23 cellular contexts compared by ENCODE assay signal in genomic region chr11:117712530-117712929, GRCh38.
A peak's percentile ranks its signal among the peaks of the same experiment; 100 is the strongest.
DNase-seq lines count a peak whose midpoint lies in the region; ATAC-seq and TF ChIP-seq lines count a peak whose summit lies in the region.
"Had no signal": no experiment of that assay in that cellular context is flagged by ENCODE, and none has a peak within 500 bp of the region (broad histone marks: within the 10 kb centered on the region; RNA-seq: fewer than 3 reads in every experiment).

No MANE protein-coding gene starts in this region.

- CTCF ChIA-PET in OCI-LY7 (lab: Charles Lee; ENCODE audit: unreplicated experiment) = no interaction called here

- no peaks in the 10 kb centered on the region for H3K27me3 ChIP-seq in layer of hippocampus (ENCODE audit: control insufficient read depth, insufficient read depth, low read length)
- H3K27me3 ChIP-seq: BE2C had no signal

- no peaks in the 10 kb centered on the region for H3K79me2 ChIP-seq in OCI-LY7 (ENCODE audit: insufficient read depth, low read depth, low read length)

- H3K27me3 Mint-ChIP-seq in brain (no peaks in the 10 kb centered on the region), type B pancreatic cell (peaks cover 33% of the 10 kb centered on the region)

- no peaks in the 10 kb centered on the region for H4K20me1 ChIP-seq in OCI-LY7 (ENCODE audit: insufficient read depth, low read length)

- H3K27ac Mint-ChIP-seq in brain (peak overlapping the region; percentile 7 to 97 (median 89)), type B pancreatic cell (peak overlapping the region; percentile 39)
- H3K27ac Mint-ChIP-seq: CD4-positive, CD25-positive, alpha-beta regulatory T cell; HFFc6 had no signal

- ATAC-seq in GM21423 (IDR thresholded peaks at IDR 0.05; ENCODE audit: unreplicated experiment) = no peak
- ATAC-seq: HCT116 had no signal

- DNase-seq in posterior vena cava (ENCODE audit: low spot score) (peak; percentile 34), type B pancreatic cell (ENCODE audit: extremely low spot score, unreplicated experiment) (no peak), G401 (ENCODE audit: low spot score) (no peak), OCI-LY7 (ENCODE audit: low spot score) (no peak), kidney tubule cell (ENCODE audit: low spot score) (no peak)
- DNase-seq: 8988T; BE2C; C1 segment of cervical spinal cord; CD4-positive, CD25-positive, alpha-beta regulatory T cell; CD8-positive, alpha-beta memory T cell; COR-L47; DMS 273 treated with DMSO at 0.1 percent for 48 hours; DMS53; DND-41; EL; GOT3; H7; HFFc6; IMR-90 had no signal

- H3K4me3 ChIP-seq in OCI-LY7 (ENCODE audit: low read depth, low read length, poor library complexity, severe bottlenecking) = no peak overlapping the region

- H3K9me3 Mint-ChIP-seq in brain (peaks cover 0 to 8% (median 0%) of the 10 kb centered on the region in 5 experiments), type B pancreatic cell (no peaks in the 10 kb centered on the region)
- H3K9me3 Mint-ChIP-seq: CD8-positive, alpha-beta memory T cell; HFFc6 had no signal

- no peaks in the 10 kb centered on the region for H3K9me2 ChIP-seq in OCI-LY7 (ENCODE audit: insufficient read depth, low read length)

- intact Hi-C loops in posterior vena cava (cut with DNase I) (no loop called here), OCI-LY7 (cut with micrococcal nuclease; ENCODE audit: unreplicated experiment) (no loop called here)

- TF ChIP-seq CTCF in brain (conservative IDR thresholded peaks at IDR 0.05) = no peak
- no peak for TF ChIP-seq CTCF in type B pancreatic cell (conservative IDR thresholded peaks at IDR 0.05)
- TF ChIP-seq CTCF in OCI-LY7 (conservative IDR thresholded peaks at IDR 0.05; ENCODE audit: low read length) = no peak

- BruUV-seq in OCI-LY7 (replicated peaks; lab: Mats Ljungman, UMichigan) = no TSS peak

- no peaks in the 10 kb centered on the region for H3K4me1 ChIP-seq in OCI-LY7 (ENCODE audit: insufficient read depth, low read length, poor library complexity, severe bottlenecking)

- in situ Hi-C loops in G401 (cut with HindIII; ENCODE audit: low sequenced_read_pairs) = no loop called here

- no peaks in the 10 kb centered on the region for H3K9me3 ChIP-seq in OCI-LY7 (ENCODE audit: low read length)
- H3K9me3 ChIP-seq: BE2C had no signal

- peak overlapping the region; percentile 0 for H3K27ac ChIP-seq in layer of hippocampus (ENCODE audit: low read depth, low read length)
- no peak overlapping the region for H3K27ac ChIP-seq in OCI-LY7 (ENCODE audit: low read depth, low read length, poor library complexity, severe bottlenecking)

- no peak overlapping the region for H2AFZ ChIP-seq in OCI-LY7 (ENCODE audit: low read length)

- H3K36me3 Mint-ChIP-seq in brain (no peaks in the 10 kb centered on the region), type B pancreatic cell (no peaks in the 10 kb centered on the region)
- H3K36me3 Mint-ChIP-seq: CD4-positive, CD25-positive, alpha-beta regulatory T cell; CD8-positive, alpha-beta memory T cell had no signal

- no peaks in the 10 kb centered on the region for H3K36me3 ChIP-seq in OCI-LY7 (ENCODE audit: insufficient read depth, low read length)
- H3K36me3 ChIP-seq: BE2C had no signal

- H3K4me1 Mint-ChIP-seq in brain (peaks cover 78% of the 10 kb centered on the region), type B pancreatic cell (ENCODE audit: unreplicated experiment) (peaks cover 18% of the 10 kb centered on the region)
- H3K4me1 Mint-ChIP-seq: CD4-positive, CD25-positive, alpha-beta regulatory T cell; CD8-positive, alpha-beta memory T cell had no signal

- H3K4me3 Mint-ChIP-seq in brain (peak overlapping the region in 3 of 5 experiments; percentile 33 to 64 (median 53)), type B pancreatic cell (no peak overlapping the region)
- H3K4me3 Mint-ChIP-seq: CD4-positive, CD25-positive, alpha-beta regulatory T cell; CD8-positive, alpha-beta memory T cell; HFFc6 had no signal

- POLR2A ChIA-PET in OCI-LY7 (lab: Charles Lee) = interaction anchor here (0.7 to 0.9 kb wide), 2 partner anchors 10 to 1883 kb away, joined by 3 read pairs; no protein-coding TSS in a partner anchor

- H3K4me2 ChIP-seq in OCI-LY7 (ENCODE audit: low read length) = no peak overlapping the region
